ENCODE assay signal across 15 cellular contexts in the genomic region with DNA sequence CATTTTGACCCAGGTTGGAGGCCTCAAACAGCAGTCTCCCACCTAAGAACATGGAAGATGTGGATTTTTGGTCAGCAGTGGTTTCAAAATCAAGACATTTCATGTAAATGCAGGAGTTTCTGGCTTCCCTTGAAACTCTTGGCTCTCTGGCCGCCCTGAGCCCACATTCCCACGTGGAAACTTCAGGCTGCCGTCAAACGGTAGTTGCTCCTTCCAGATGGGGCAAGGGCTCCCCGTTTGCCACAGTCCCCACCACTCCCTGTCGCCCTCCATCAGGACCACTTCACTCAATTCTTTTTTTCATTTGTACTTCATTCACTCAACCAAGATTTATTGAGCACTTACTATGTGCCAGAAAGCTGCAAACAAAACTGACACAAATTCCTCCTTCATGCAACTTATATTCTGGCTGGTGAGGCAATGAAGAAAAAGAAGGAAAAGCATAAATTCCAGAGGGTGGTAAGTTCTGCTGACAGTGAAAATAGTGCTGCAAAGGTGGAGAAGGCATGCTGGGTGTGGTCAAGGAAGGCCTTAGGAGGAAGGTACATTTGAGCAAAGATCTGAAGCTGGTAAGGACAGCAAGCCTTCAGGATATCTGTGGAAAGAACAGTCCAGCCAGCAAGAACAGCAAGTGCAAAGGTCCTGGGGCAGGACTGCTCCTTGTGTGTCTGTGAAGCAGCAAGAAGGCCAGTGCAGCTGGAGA.
DNase-seq lines count a peak whose midpoint lies in the region; ATAC-seq, FAIRE-seq and TF ChIP-seq lines count a peak whose summit lies in the region.
"Had no signal": no experiment of that assay in that cellular context is flagged by ENCODE, and none has a peak within 500 bp of the region (broad histone marks: within the 10 kb centered on the region; RNA-seq: fewer than 3 reads in every experiment).

No MANE protein-coding gene starts in this region.

- no peak overlapping the region for H2AFZ ChIP-seq in hepatocyte

- CTCF ChIA-PET in RWPE1 (lab: Yijun Ruan, JAX), result interaction anchor here (1.4 kb wide), 1 partner anchor 13 kb away, joined by 7 read pairs; no protein-coding TSS in a partner anchor

- H3K9me2 ChIP-seq in hepatocyte (replicated peaks; ENCODE audit: insufficient read depth), result no peaks in the 10 kb centered on the region

- H3K27me3 ChIP-seq in hepatocyte (no peaks in the 10 kb centered on the region), pancreas (no peaks in the 10 kb centered on the region)
- H3K27me3 ChIP-seq: SJSA1 had no signal

- POLR2A ChIA-PET in RWPE1 (lab: Yijun Ruan, JAX; ENCODE audit: low non-redundant PET), result no interaction called here

- H3K4me3 ChIP-seq in hepatocyte, result no peak overlapping the region
- H3K4me3 ChIP-seq in pancreas, result no peak overlapping the region
- H3K4me3 ChIP-seq: SJSA1 had no signal

- H3K36me3 ChIP-seq in hepatocyte (replicated peaks; ENCODE audit: insufficient read depth, low read depth), result no peaks in the 10 kb centered on the region
- no peaks in the 10 kb centered on the region for H3K36me3 ChIP-seq in pancreas
- H3K36me3 ChIP-seq: SJSA1 had no signal

- H3K79me2 ChIP-seq in hepatocyte, result no peaks in the 10 kb centered on the region

- peak overlapping the region; percentile 39 for H3K27ac ChIP-seq in RWPE1
- H3K27ac ChIP-seq in hepatocyte, result peak overlapping the region; percentile 82
- peak overlapping the region; percentile 37 to 78 (median 68) for H3K27ac ChIP-seq in pancreas
- H3K27ac ChIP-seq: C4-2B, SJSA1 had no signal

- H3K4me1 ChIP-seq in hepatocyte (ENCODE audit: insufficient read depth) (peaks cover 28% of the 10 kb centered on the region), pancreas (peaks cover 0 to 9% (median 7%) of the 10 kb centered on the region in 3 donors)

- no peak for ATAC-seq in pancreas
- no peak for ATAC-seq in HG03571 (IDR thresholded peaks at IDR 0.05; ENCODE audit: unreplicated experiment)

- intact Hi-C loops in pancreas (cut with DNase I), result no loop called here

- 85% methylated on average over 6 of the region's 6 CpGs for WGBS in hepatocyte (ENCODE audit: low lambda C conversion rate, missing lambda C conversion rate)
- 91 to 95% methylated on average over 6 of the region's 6 CpGs for WGBS in pancreas, 2 donors

- H3K4me2 ChIP-seq in hepatocyte, result peak overlapping the region; percentile 13

- no peak for DNase-seq in RWPE1 (ENCODE audit: low spot score)
- no peak for DNase-seq in hepatocyte (ENCODE audit: low spot score)
- DNase-seq in pancreas, result no peak
- no peak for DNase-seq in urothelium cell line (ENCODE audit: low spot score)
- no peak for DNase-seq in GOT3 (lab: John Stamatoyannopoulos, UW)
- no peak for DNase-seq in NCI-H526 treated with DMSO at 0.1 percent for 48 hours (lab: John Stamatoyannopoulos, UW)
- DNase-seq: COR-L47, H9, NCI-H146, NCI-H2081 treated with DMSO at 0.1 percent for 48 hours, NCI-H69 had no signal

- TF ChIP-seq CTCF in RWPE1 (conservative IDR thresholded peaks at IDR 0.05; ENCODE audit: low read depth), result no peak
- TF ChIP-seq CTCF in hepatocyte (IDR thresholded peaks at IDR 0.05; ENCODE audit: poor library complexity), result no peak
- TF ChIP-seq CTCF in pancreas (IDR thresholded peaks at IDR 0.05), result no peak

- H3K9me3 ChIP-seq in hepatocyte (ENCODE audit: low read depth) (no peaks in the 10 kb centered on the region), pancreas (no peaks in the 10 kb centered on the region)
- H3K9me3 ChIP-seq: SJSA1 had no signal

- FAIRE-seq in pancreas (lab: Jason Lieb, UNC), result no peak
- FAIRE-seq in urothelium cell line (lab: Jason Lieb, UNC), result peak; percentile 13
- FAIRE-seq: GM18507 had no signal

- H4K20me1 ChIP-seq in hepatocyte (ENCODE audit: insufficient read depth, poor library complexity, severe bottlenecking), result no peaks in the 10 kb centered on the region
